In the genomic region with DNA sequence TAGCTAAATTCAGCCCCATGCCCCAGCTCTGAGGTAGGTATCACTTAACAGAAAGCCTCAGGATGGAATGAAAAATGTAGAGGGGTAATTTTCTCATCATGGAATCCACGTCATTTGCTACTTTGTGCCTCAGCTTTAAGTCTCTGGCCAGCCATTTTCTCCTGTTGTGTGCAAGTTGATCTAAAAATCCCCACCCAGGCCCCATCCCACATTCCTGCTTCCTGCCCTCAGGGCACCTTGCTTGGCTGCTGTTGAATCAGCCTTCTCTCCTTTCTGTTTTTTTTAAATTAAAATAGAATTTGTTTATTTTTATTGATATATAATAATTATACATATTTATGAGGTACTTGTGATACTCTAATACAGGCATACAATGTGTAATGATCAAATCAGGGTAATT, we compare ENCODE assay signal across 14 cellular contexts.
DNase-seq lines count a peak whose midpoint lies in the region; ATAC-seq and TF ChIP-seq lines count a peak whose summit lies in the region.
"Had no signal": no experiment of that assay in that cellular context is flagged by ENCODE, and none has a peak within 500 bp of the region (broad histone marks: within the 10 kb centered on the region; RNA-seq: fewer than 3 reads in every experiment).

No MANE protein-coding gene starts in this region.

- DNase-seq in ELR (ENCODE audit: low read depth) (peak; percentile 22), SJCRH30 (peak; percentile 63 to 69), esophagus muscularis mucosa (ENCODE audit: extremely low spot score) (peak; percentile 37)
- DNase-seq in stimulated activated CD4-positive, alpha-beta T cell treated with anti-CD3 and anti-CD28 coated beads, Interleukin-1b, Interleukin-23, amount 100 ng/mL, for 48 hours: no peak
- DNase-seq: BE2C; CD4-positive, alpha-beta memory T cell; DMS79; EL; GF-D8 had no signal

- TF ChIP-seq CTCF in esophagus muscularis mucosa (IDR thresholded peaks at IDR 0.05): no peak

- intact Hi-C loops in esophagus muscularis mucosa (cut with DNase I): no loop called here

- no peak for TF ChIP-seq EP300 in esophagus muscularis mucosa (IDR thresholded peaks at IDR 0.05)

- TF ChIP-seq POLR2A in esophagus muscularis mucosa (IDR thresholded peaks at IDR 0.05; ENCODE audit: low read depth): no peak

- H3K4me3 ChIP-seq in SJCRH30: no peak overlapping the region
- no peak overlapping the region for H3K4me3 ChIP-seq in esophagus muscularis mucosa
- H3K4me3 ChIP-seq: A549, HAP-1 had no signal

- H3K9me3 ChIP-seq in SJCRH30 (replicated peaks) (peaks cover 13% of the 10 kb centered on the region; the same call in 1 of the 2 replicates), esophagus muscularis mucosa (peaks cover 0 to 24% (median 19%) of the 10 kb centered on the region in 4 donors)
- H3K9me3 ChIP-seq: BE2C, HAP-1 had no signal

- WGBS in esophagus muscularis mucosa: 77% methylated on average over 1 of the region's 1 CpG

- H3K27ac ChIP-seq in SJCRH30: no peak overlapping the region; the same call in 1 of the 2 replicates
- no peak overlapping the region for H3K27ac ChIP-seq in esophagus muscularis mucosa (replicated peaks in 1 of 4)
- H3K27ac ChIP-seq: A549, C4-2B had no signal

- ATAC-seq in HG03342 (IDR thresholded peaks at IDR 0.05; ENCODE audit: unreplicated experiment): no peak
- no peak for ATAC-seq in activated CD4-positive, CD25-positive, alpha-beta regulatory T cell treated with anti-CD3 and anti-CD28 coated beads, Interleukin-2, amount 50 U/mL, for 24 hours
- ATAC-seq: A549 had no signal

- H3K4me1 ChIP-seq in SJCRH30 (no peaks in the 10 kb centered on the region; the same call in 1 of the 2 replicates), esophagus muscularis mucosa (no peaks in the 10 kb centered on the region)
- H3K4me1 ChIP-seq: A549, BE2C, HAP-1 had no signal

- H3K27me3 ChIP-seq in SJCRH30 (no peaks in the 10 kb centered on the region), esophagus muscularis mucosa (no peaks in the 10 kb centered on the region)
- H3K27me3 ChIP-seq: BE2C had no signal

- no peaks in the 10 kb centered on the region for H3K36me3 ChIP-seq in SJCRH30
- no peaks in the 10 kb centered on the region for H3K36me3 ChIP-seq in esophagus muscularis mucosa
- H3K36me3 ChIP-seq: BE2C, HAP-1 had no signal
